In genomic region chr14:106776395-106776983, GRCh38 we compare ENCODE assay signal across 19 cellular contexts.
"Had no signal": no experiment of that assay in that cellular context is flagged by ENCODE, and none has a peak within 500 bp of the region (broad histone marks: within the 10 kb centered on the region; RNA-seq: fewer than 3 reads in every experiment).

No MANE protein-coding gene starts in this region.

- H3K4me3 Mint-ChIP-seq: activated CD4-positive, alpha-beta memory T cell treated with anti-CD3 and anti-CD28 coated beads for 36 hours; activated naive CD4-positive, alpha-beta T cell treated with anti-CD3 and anti-CD28 coated beads, Interleukin-2, amount 50 U/mL, for 24 hours; naive B cell; stimulated activated memory B cell treated with anti-CD40 and anti-IgM and Interleukin-4, amounts not matched to agents 10 μg/mL and 1 μg/mL and 100 μg/mL, for 72 hours had no signal

- H3K27ac ChIP-seq: heart right ventricle, lower lobe of right lung, upper lobe of left lung had no signal

- DNase-seq: activated CD4-positive, alpha-beta memory T cell treated with anti-CD3 and anti-CD28 coated beads for 36 hours; activated CD4-positive, alpha-beta T cell treated with anti-CD3 and anti-CD28 coated beads for 4 hours; activated gamma-delta T cell; central memory CD4-positive, alpha-beta T cell; dermis blood vessel endothelial cell; effector CD8-positive, alpha-beta T cell; erythroblast; foreskin fibroblast; heart right ventricle; lower lobe of right lung; mesendoderm; naive B cell; small intestine; stimulated activated CD4-positive, alpha-beta T cell treated with anti-CD3 and anti-CD28 coated beads, Interleukin-2, amount 100 ng/mL, for 24 hours; T-helper 9 cell; upper lobe of left lung had no signal

- H3K4me3 ChIP-seq: heart right ventricle, lower lobe of right lung, upper lobe of left lung had no signal

- H3K36me3 ChIP-seq: heart right ventricle, lower lobe of right lung, upper lobe of left lung had no signal

- H3K27me3 ChIP-seq: upper lobe of left lung had no signal

- H3K36me3 Mint-ChIP-seq: activated naive CD4-positive, alpha-beta T cell treated with anti-CD3 and anti-CD28 coated beads, Interleukin-2, amount 50 U/mL, for 24 hours; stimulated activated memory B cell treated with anti-CD40 and anti-IgM and Interleukin-4, amounts not matched to agents 10 μg/mL and 1 μg/mL and 100 μg/mL, for 72 hours had no signal

- H3K9me3 ChIP-seq: heart right ventricle, lower lobe of right lung, upper lobe of left lung had no signal

- H3K27me3 Mint-ChIP-seq: activated naive CD4-positive, alpha-beta T cell treated with anti-CD3 and anti-CD28 coated beads, Interleukin-2, amount 50 U/mL, for 24 hours; naive B cell had no signal

- H3K4me1 ChIP-seq: heart right ventricle, lower lobe of right lung, upper lobe of left lung had no signal

- ATAC-seq: heart right ventricle; lower lobe of right lung; sciatic nerve; stimulated activated memory B cell treated with anti-CD40 and anti-IgM and Interleukin-4, amounts not matched to agents 10 μg/mL and 1 μg/mL and 100 μg/mL, for 72 hours had no signal

- H3K9me3 Mint-ChIP-seq: activated naive CD4-positive, alpha-beta T cell treated with anti-CD3 and anti-CD28 coated beads, Interleukin-2, amount 50 U/mL, for 24 hours; stimulated activated memory B cell treated with anti-CD40 and anti-IgM and Interleukin-4, amounts not matched to agents 10 μg/mL and 1 μg/mL and 100 μg/mL, for 72 hours had no signal
